In genomic region chr16:58002936-58003335, GRCh38 we compare ENCODE assay signal across 1 cellular context.
TF ChIP-seq lines count a peak whose summit lies in the region.

No MANE protein-coding gene starts in this region.

TF ChIP-seq in HepG2, 621 proteins besides CTCF, POLR2A, EP300 and RAD21:
- TF ChIP-seq ZNF274 (CRISPR knock-in tag; IDR thresholded peaks at IDR 0.05) (no peak), PCBP2 (optimal IDR thresholded peaks at IDR 0.05; ENCODE audit: low read depth, low read length, poor library complexity, severe bottlenecking) (no peak), RXRB (CRISPR knock-in tag; IDR thresholded peaks at IDR 0.05; ENCODE audit: borderline replicate concordance) (no peak), IRF9 (CRISPR knock-in tag; IDR thresholded peaks at IDR 0.05; ENCODE audit: borderline replicate concordance) (no peak), SOX13 (IDR thresholded peaks at IDR 0.05) (no peak), SOX13 (CRISPR knock-in tag; conservative IDR thresholded peaks at IDR 0.05 in 1 of 2, IDR thresholded peaks at IDR 0.05 in 1 of 2) (no peak), ZNF30 (CRISPR knock-in tag; IDR thresholded peaks at IDR 0.05) (no peak), GTF3A (CRISPR knock-in tag; conservative IDR thresholded peaks at IDR 0.05) (no peak), GABPB1 (CRISPR knock-in tag; IDR thresholded peaks at IDR 0.05) (no peak), ZMYM3 (CRISPR knock-in tag; IDR thresholded peaks at IDR 0.05) (no peak), ZNF556 (CRISPR knock-in tag; IDR thresholded peaks at IDR 0.05; ENCODE audit: borderline replicate concordance) (no peak), SP5 (CRISPR knock-in tag; IDR thresholded peaks at IDR 0.05; ENCODE audit: borderline replicate concordance, low read depth) (no peak), NCOR1 (IDR thresholded peaks at IDR 0.05; ENCODE audit: borderline replicate concordance, low read length) (no peak), ZNF879 (CRISPR knock-in tag; IDR thresholded peaks at IDR 0.05) (no peak), PRPF4 (IDR thresholded peaks at IDR 0.05; ENCODE audit: low read depth, low read length, poor library complexity, severe bottlenecking) (no peak), ZNF570 (CRISPR knock-in tag; IDR thresholded peaks at IDR 0.05; ENCODE audit: borderline replicate concordance) (no peak)
